ENCODE assay signal across 1 cellular context in genomic region chr4:40173470-40173875, GRCh38.
A peak's percentile ranks its signal among the peaks of the same experiment; 100 is the strongest.
TF ChIP-seq lines count a peak whose summit lies in the region.

No MANE protein-coding gene starts in this region.

TF ChIP-seq in GM12878, 131 proteins besides CTCF, POLR2A, EP300 and RAD21 (continued from another document):
- TF ChIP-seq PRDM15 (CRISPR knock-in tag; IDR thresholded peaks at IDR 0.05) (no peak), RCOR1 (conservative IDR thresholded peaks at IDR 0.05; ENCODE audit: low read depth, low read length) (no peak), NBN (IDR thresholded peaks at IDR 0.05) (peak; percentile 47; the same call in 1 of the 2 replicates)
